13 cellular contexts compared by ENCODE assay signal in the genomic region with DNA sequence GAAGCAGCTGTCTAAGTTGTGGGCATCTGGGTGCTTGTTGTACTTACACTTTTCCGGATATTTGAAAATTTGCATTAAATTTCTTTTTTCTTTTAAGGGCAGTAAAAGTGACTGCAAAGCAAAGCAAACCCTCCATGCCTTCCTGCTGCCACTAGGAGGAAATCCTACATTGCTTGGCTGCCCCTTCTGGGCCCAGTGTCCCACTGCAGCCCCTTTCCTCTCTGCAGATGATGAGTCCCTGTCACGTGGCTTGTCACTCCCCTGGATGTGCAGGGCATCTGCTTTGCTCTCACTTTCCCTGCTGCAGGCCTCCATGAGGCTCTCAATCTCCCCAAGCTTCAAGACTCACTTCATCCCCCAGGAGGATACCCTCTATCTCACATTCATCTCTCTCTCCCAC. TPM values are rescaled to one million over a fixed set of nuclear protein-coding genes. Genes with fewer than 3 reads are reported as not detected.
A peak's percentile ranks its signal among the peaks of the same experiment; 100 is the strongest.
DNase-seq lines count a peak whose midpoint lies in the region; ATAC-seq and TF ChIP-seq lines count a peak whose summit lies in the region.
"Had no signal": no experiment of that assay in that cellular context is flagged by ENCODE, and none has a peak within 500 bp of the region (broad histone marks: within the 10 kb centered on the region; RNA-seq: fewer than 3 reads in every experiment).

No MANE protein-coding gene starts in this region.

- ATAC-seq in HG03108 (IDR thresholded peaks at IDR 0.05; ENCODE audit: unreplicated experiment): no peak

- H3K9me3 Mint-ChIP-seq in nephron: peaks cover 2% of the 10 kb centered on the region
- H3K9me3 Mint-ChIP-seq: dendritic cell treated with granulocyte-macrophage colony-stimulating factor and Interleukin-4, amounts not matched to agents 40 ng/mL and 50 ng/mL, for 4 days had no signal

- in situ Hi-C loops in astrocyte of the spinal cord (cut with HindIII; ENCODE audit: low sequenced_read_pairs) (no loop called here), GM13976 (cut with MboI; ENCODE audit: low sequenced_read_pairs, unreplicated experiment) (no loop called here)

- H3K36me3 Mint-ChIP-seq in nephron (ENCODE audit: low read depth): peaks cover 32% of the 10 kb centered on the region

- no peaks in the 10 kb centered on the region for H3K4me1 Mint-ChIP-seq in nephron

- TF ChIP-seq CTCF in astrocyte of the spinal cord (IDR thresholded peaks at IDR 0.05; ENCODE audit: low read depth, low read length) (peak; percentile 29), nephron (IDR thresholded peaks at IDR 0.05; ENCODE audit: unreplicated experiment in 3 of 3) (peak in 2 of 3 experiments; percentile 40 to 48), GM13976 (IDR thresholded peaks at IDR 0.05; ENCODE audit: borderline replicate concordance, control extremely low read depth, extremely low read depth, insufficient read depth, missing control alignments) (no peak)

- DNase-seq in EH (ENCODE audit: low read depth): peak; percentile 37
- DNase-seq in M059J (ENCODE audit: low read depth): peak; percentile 25
- peak; percentile 2 for DNase-seq in astrocyte of the spinal cord (ENCODE audit: low read depth, low spot score)
- DNase-seq in activated naive CD4-positive, alpha-beta T cell treated with Interleukin-2 at 50 U/mL for 16 hours: no peak
- no peak for DNase-seq in NOMO-1 treated with dmso at 0.1 percent for 144 hours (lab: John Stamatoyannopoulos, UW; ENCODE audit: unreplicated experiment)
- DNase-seq in GM13976 (ENCODE audit: low spot score): no peak
- DNase-seq: activated CD8-positive, alpha-beta memory T cell treated with anti-CD3 and anti-CD28 coated beads, Interleukin-2, amount 50 U/mL, for 4 hours; KG1; mammary epithelial cell had no signal

- H3K4me3 Mint-ChIP-seq in nephron: no peak overlapping the region
- H3K4me3 Mint-ChIP-seq: dendritic cell treated with granulocyte-macrophage colony-stimulating factor and Interleukin-4, amounts not matched to agents 40 ng/mL and 50 ng/mL, for 4 days had no signal

- no peaks in the 10 kb centered on the region for H3K27me3 Mint-ChIP-seq in nephron (ENCODE audit: low read depth)
- H3K27me3 Mint-ChIP-seq: dendritic cell treated with granulocyte-macrophage colony-stimulating factor and Interleukin-4, amounts not matched to agents 40 ng/mL and 50 ng/mL, for 4 days had no signal

- no peak overlapping the region for H3K4me3 ChIP-seq in astrocyte of the spinal cord (ENCODE audit: low read depth, low read length)
- H3K4me3 ChIP-seq: SJSA1 had no signal

- H3K27ac Mint-ChIP-seq in nephron: peak overlapping the region in 1 of 3 experiments; percentile 7
- H3K27ac Mint-ChIP-seq: dendritic cell treated with granulocyte-macrophage colony-stimulating factor and Interleukin-4, amounts not matched to agents 40 ng/mL and 50 ng/mL, for 4 days had no signal

RNA-seq across cellular contexts. Expression of gene TSR2, which starts 12.7 kb away (rescaled TPM):
- 38.7 and 41.4 TPM in 2 replicates for total RNA-seq in M059J (2014; rRNA removed; shearing (Covaris generic))

RNA-seq across cellular contexts. Expression of gene FGD1, which starts 43.1 kb away (rescaled TPM):
- 5.6 and 10.4 TPM in 2 replicates for total RNA-seq in M059J (2014; rRNA removed; shearing (Covaris generic))

Comparison
In these comparisons a context has a peak if more than half of its experiments do, and no peak if none do; other contexts are left out.
1. DNase-seq: peak in EH (single experiment), M059J (single experiment) and astrocyte of the spinal cord (single experiment); none in activated naive CD4-positive, alpha-beta T cell treated with Interleukin-2 at 50 U/mL for 16 hours (single experiment), NOMO-1 treated with dmso at 0.1 percent for 144 hours (single experiment) and GM13976 (single experiment).